In genomic region chr7:135620980-135621850, GRCh38 we compare ENCODE assay signal across 8 cellular contexts. TPM values are rescaled to one million over a fixed set of nuclear protein-coding genes. Genes with fewer than 3 reads are reported as not detected.
DNase-seq lines count a peak whose midpoint lies in the region; ATAC-seq and TF ChIP-seq lines count a peak whose summit lies in the region.

No MANE protein-coding gene starts in this region.

- H3K4me3 Mint-ChIP-seq in WTC11: no peak overlapping the region

- H3K4me3 ChIP-seq in gastroesophageal sphincter (no peak overlapping the region), parathyroid adenoma (ENCODE audit: low read depth, low read length) (no peak overlapping the region)

- H2AFZ ChIP-seq in parathyroid adenoma: no peak overlapping the region

- in situ Hi-C loops in GM13977 (cut with MboI; ENCODE audit: low pct_unique_long_range_greater_than_20kb, low sequenced_read_pairs, unreplicated experiment): loop anchor here (25.0 kb wide), 1 partner anchor 334 kb away; no protein-coding TSS in a partner anchor

- no peaks in the 10 kb centered on the region for H3K4me1 Mint-ChIP-seq in WTC11

- H3K79me2 ChIP-seq in parathyroid adenoma: no peaks in the 10 kb centered on the region

- TF ChIP-seq CTCF in GM13977 (IDR thresholded peaks at IDR 0.05; ENCODE audit: extremely low read depth, insufficient read depth, missing control alignments) (peak; percentile 73), WTC11 (IDR thresholded peaks at IDR 0.05) (peak; percentile 59), gastroesophageal sphincter (IDR thresholded peaks at IDR 0.05) (peak; percentile 71 to 80 (median 76)), parathyroid adenoma (IDR thresholded peaks at IDR 0.05) (peak; percentile 84)

- H3K4me1 ChIP-seq in gastroesophageal sphincter: peaks cover 0 to 5% (median 0%) of the 10 kb centered on the region in 3 donors
- H3K4me1 ChIP-seq in parathyroid adenoma: no peaks in the 10 kb centered on the region

- no peaks in the 10 kb centered on the region for H3K27me3 ChIP-seq in gastroesophageal sphincter
- H3K27me3 ChIP-seq in parathyroid adenoma (ENCODE audit: control insufficient read depth, insufficient read depth, low read length): no peaks in the 10 kb centered on the region

- H3K27me3 Mint-ChIP-seq in WTC11 (ENCODE audit: low read depth): no peaks in the 10 kb centered on the region

- H3K36me3 ChIP-seq in gastroesophageal sphincter (peaks cover 10 to 87% of the 10 kb centered on the region in 2 donors), parathyroid adenoma (ENCODE audit: control insufficient read depth, insufficient read depth, low read length) (no peaks in the 10 kb centered on the region)

- H3K27ac ChIP-seq in gastroesophageal sphincter (peak overlapping the region in 1 of 4 donors; percentile 35), parathyroid adenoma (no peak overlapping the region)

- H3K4me2 ChIP-seq in parathyroid adenoma (ENCODE audit: low read length): no peak overlapping the region

- ATAC-seq in WTC11 (peak; percentile 61), gastroesophageal sphincter (peak; percentile 67), HG02610 (IDR thresholded peaks at IDR 0.05; ENCODE audit: unreplicated experiment) (no peak)

- H3K27ac Mint-ChIP-seq in WTC11: no peak overlapping the region

- CTCF ChIA-PET in WTC11 (lab: Charles Lee): interaction anchor here (0.6 to 1.5 kb wide), 8 partner anchors 8 to 347 kb away, joined by 3 to 11 read pairs (median 4); no protein-coding TSS in a partner anchor

- WGBS in gastroesophageal sphincter (ENCODE audit: low coverage in 1 of 2), 2 donors: 43 to 50% methylated on average over 1 of the region's 1 CpG

- TF ChIP-seq EP300 in gastroesophageal sphincter (IDR thresholded peaks at IDR 0.05): no peak

- H3K36me3 Mint-ChIP-seq in WTC11: peaks cover 69% of the 10 kb centered on the region

- H3K9ac ChIP-seq in parathyroid adenoma: no peak overlapping the region

- no peak for TF ChIP-seq POLR2A in gastroesophageal sphincter (IDR thresholded peaks at IDR 0.05)

- H3K9me3 Mint-ChIP-seq in WTC11: no peaks in the 10 kb centered on the region

- DNase-seq in CD1c-positive myeloid dendritic cell (ENCODE audit: extremely low spot score) (peak; percentile 63), GM13977 (ENCODE audit: low spot score) (peak; percentile 23), NCI-H2107 treated with DMSO at 0.1 percent for 48 hours (lab: John Stamatoyannopoulos, UW; ENCODE audit: unreplicated experiment) (peak; percentile 64), WTC11 (ENCODE audit: low spot score) (peak; percentile 15), GOT3 (lab: John Stamatoyannopoulos, UW) (no peak)

- POLR2A ChIA-PET in WTC11 (lab: Charles Lee): no interaction called here

- H3K9me3 ChIP-seq in gastroesophageal sphincter (no peaks in the 10 kb centered on the region), parathyroid adenoma (ENCODE audit: control insufficient read depth, low read length) (no peaks in the 10 kb centered on the region)

TF ChIP-seq in WTC11, 78 proteins besides CTCF, POLR2A, EP300 and RAD21:
- TF ChIP-seq ZNF416 (CRISPR knock-in tag; IDR thresholded peaks at IDR 0.05) (no peak), CBFB (CRISPR knock-in tag; IDR thresholded peaks at IDR 0.05; ENCODE audit: low read depth) (no peak), IRF1 (CRISPR knock-in tag; IDR thresholded peaks at IDR 0.05) (no peak), GRHL2 (CRISPR knock-in tag; IDR thresholded peaks at IDR 0.05; ENCODE audit: insufficient replicate concordance, severe bottlenecking) (no peak), PREB (CRISPR knock-in tag; IDR thresholded peaks at IDR 0.05; ENCODE audit: borderline replicate concordance) (no peak), ZNF232 (CRISPR knock-in tag; IDR thresholded peaks at IDR 0.05) (no peak), TP53 (CRISPR knock-in tag; IDR thresholded peaks at IDR 0.05) (no peak), RELA (CRISPR knock-in tag; IDR thresholded peaks at IDR 0.05; ENCODE audit: borderline replicate concordance) (no peak)

RNA-seq across cellular contexts. Expression of gene STMP1, which starts 41.1 kb away (rescaled TPM):
- total RNA-seq in WTC11 (2021): 26.1 to 31.6 TPM (median 30.4 TPM) in 3 replicates
- 10 to 100 TPM in 2 of 4 donors, 1 to 10 TPM in 2; 6.5 to 17.4 (median 11.9) TPM for total RNA-seq in gastroesophageal sphincter
